1 cellular context compared by ENCODE assay signal in genomic region chr20:62182469-62183425, GRCh38.
TF ChIP-seq lines count a peak whose summit lies in the region.

Gene MTG2, plus strand, starts transcription at chr20:62183028. Its CDS starts 10,393 bp downstream, at chr20:62193421.

TF ChIP-seq in HepG2, 621 proteins besides CTCF, POLR2A, EP300 and RAD21 (continued from another document and continues in another):
- TF ChIP-seq LBX2 (CRISPR knock-in tag; IDR thresholded peaks at IDR 0.05; ENCODE audit: borderline replicate concordance) = no peak; the same call in none of the 2 replicates
- TF ChIP-seq SMAD1 (CRISPR knock-in tag; IDR thresholded peaks at IDR 0.05; ENCODE audit: borderline replicate concordance, low read depth) = peak; percentile 99; the same call in 1 of the 2 replicates
- TF ChIP-seq ZNF430 (CRISPR knock-in tag; IDR thresholded peaks at IDR 0.05) = peak; percentile 73; the same call in 1 of the 2 replicates
- peak; percentile 98 for TF ChIP-seq ZC3H13 (CRISPR knock-in tag; IDR thresholded peaks at IDR 0.05)
- no peak for TF ChIP-seq MAFG (CRISPR knock-in tag; IDR thresholded peaks at IDR 0.05)
- TF ChIP-seq MTA1 (CRISPR knock-in tag; IDR thresholded peaks at IDR 0.05; ENCODE audit: borderline replicate concordance) = peak; percentile 98
- peak; percentile 99 for TF ChIP-seq ZNF547 (CRISPR knock-in tag; IDR thresholded peaks at IDR 0.05)
- no peak for TF ChIP-seq KAT2B (IDR thresholded peaks at IDR 0.05; ENCODE audit: borderline replicate concordance, low read depth, low read length)
- TF ChIP-seq ZBTB1 (CRISPR knock-in tag; IDR thresholded peaks at IDR 0.05; ENCODE audit: borderline replicate concordance) = no peak
- peak; percentile 74 for TF ChIP-seq ZNF629 (CRISPR knock-in tag; conservative IDR thresholded peaks at IDR 0.05)
- TF ChIP-seq ZNF234 (CRISPR knock-in tag; conservative IDR thresholded peaks at IDR 0.05) = peak; percentile 99
- TF ChIP-seq MBD4 (IDR thresholded peaks at IDR 0.05; ENCODE audit: borderline replicate concordance, low read length) = no peak
- peak; percentile 22; the same call in 1 of the 2 replicates for TF ChIP-seq RERE (CRISPR knock-in tag; IDR thresholded peaks at IDR 0.05; ENCODE audit: low read depth)
- TF ChIP-seq ZNF773 (CRISPR knock-in tag; IDR thresholded peaks at IDR 0.05; ENCODE audit: borderline replicate concordance) = peak; percentile 93; the same call in 1 of the 2 replicates
- 0 out of 2 replicates have a peak, but pooled peaks have one; percentile 45 for TF ChIP-seq ADNP (CRISPR knock-in tag; IDR thresholded peaks at IDR 0.05)
- TF ChIP-seq IKZF5 (CRISPR knock-in tag; IDR thresholded peaks at IDR 0.05) = peak; percentile 97
- peak; percentile 82 for TF ChIP-seq SRF (IDR thresholded peaks at IDR 0.05; ENCODE audit: low read depth, low read length)
- TF ChIP-seq MXD4 (CRISPR knock-in tag; IDR thresholded peaks at IDR 0.05) = peak; percentile 97
- 0 out of 2 replicates have a peak, but pooled peaks have one; percentile 30 for TF ChIP-seq ZNF550 (CRISPR knock-in tag; IDR thresholded peaks at IDR 0.05; ENCODE audit: borderline replicate concordance)
- peak; percentile 94 for TF ChIP-seq MED1 (CRISPR knock-in tag; IDR thresholded peaks at IDR 0.05)
- no peak for TF ChIP-seq RFX5 (IDR thresholded peaks at IDR 0.05; ENCODE audit: low read depth, low read length)
- TF ChIP-seq ZSCAN22 (CRISPR knock-in tag; IDR thresholded peaks at IDR 0.05) = peak; percentile 74; the same call in 1 of the 2 replicates
- TF ChIP-seq SP1 (IDR thresholded peaks at IDR 0.05) = no peak
- peak; percentile 57; the same call in 1 of the 2 replicates for TF ChIP-seq SP1 (CRISPR knock-in tag; IDR thresholded peaks at IDR 0.05)
- 0 out of 2 replicates have a peak, but pooled peaks have one; percentile 45 for TF ChIP-seq GPN1 (CRISPR knock-in tag; IDR thresholded peaks at IDR 0.05; ENCODE audit: borderline replicate concordance)
- peak; percentile 96 for TF ChIP-seq TMF1 (CRISPR knock-in tag; IDR thresholded peaks at IDR 0.05; ENCODE audit: low read depth)
- TF ChIP-seq KLF6 (CRISPR knock-in tag; IDR thresholded peaks at IDR 0.05) = peak; percentile 97
- peak; percentile 97; the same call in 1 of the 2 replicates for TF ChIP-seq ZNF780A (CRISPR knock-in tag; IDR thresholded peaks at IDR 0.05)
- no peak; the same call in none of the 2 replicates for TF ChIP-seq CREBL2 (CRISPR knock-in tag; IDR thresholded peaks at IDR 0.05; ENCODE audit: borderline replicate concordance)
- peak; percentile 74 for TF ChIP-seq BCL6 (CRISPR knock-in tag; IDR thresholded peaks at IDR 0.05)
- TF ChIP-seq ZNF34 (CRISPR knock-in tag; IDR thresholded peaks at IDR 0.05; ENCODE audit: borderline replicate concordance) = peak; percentile 87; the same call in 1 of the 2 replicates
- peak; percentile 98 for TF ChIP-seq ELF1 (CRISPR knock-in tag; IDR thresholded peaks at IDR 0.05)
- peak; percentile 70 for TF ChIP-seq ONECUT2 (CRISPR knock-in tag; IDR thresholded peaks at IDR 0.05)
- TF ChIP-seq GMEB2 (CRISPR knock-in tag; IDR thresholded peaks at IDR 0.05; ENCODE audit: low read depth) = peak; percentile 73; the same call in 1 of the 2 replicates
- no peak for TF ChIP-seq NFIC (IDR thresholded peaks at IDR 0.05; ENCODE audit: low read length)
- peak; percentile 100 for TF ChIP-seq ZNF501 (CRISPR knock-in tag; IDR thresholded peaks at IDR 0.05)
- TF ChIP-seq ZNF607 (CRISPR knock-in tag; IDR thresholded peaks at IDR 0.05; ENCODE audit: borderline replicate concordance) = peak; percentile 99
- TF ChIP-seq ZNF101 (CRISPR knock-in tag; IDR thresholded peaks at IDR 0.05; ENCODE audit: borderline replicate concordance, low read depth) = peak; percentile 53; the same call in 1 of the 2 replicates
- TF ChIP-seq DBP (CRISPR knock-in tag; IDR thresholded peaks at IDR 0.05; ENCODE audit: not compliant biosample characterization) = peak; percentile 97
- TF ChIP-seq PRDM15 (CRISPR knock-in tag; IDR thresholded peaks at IDR 0.05) = peak; percentile 86
- TF ChIP-seq ZNF274 (CRISPR knock-in tag; IDR thresholded peaks at IDR 0.05) = peak; percentile 97
- TF ChIP-seq ZNF329 (CRISPR knock-in tag; IDR thresholded peaks at IDR 0.05; ENCODE audit: low read depth) = no peak
- peak; percentile 94; the same call in 1 of the 2 replicates for TF ChIP-seq MEIS1 (CRISPR knock-in tag; IDR thresholded peaks at IDR 0.05; ENCODE audit: borderline replicate concordance)
- peak; percentile 51; the same call in 1 of the 2 replicates for TF ChIP-seq MATR3 (CRISPR knock-in tag; IDR thresholded peaks at IDR 0.05)
- peak; percentile 74; the same call in 1 of the 2 replicates for TF ChIP-seq SIN3B (IDR thresholded peaks at IDR 0.05; ENCODE audit: low read length)
- TF ChIP-seq SRSF4 (IDR thresholded peaks at IDR 0.05; ENCODE audit: low read depth, low read length, poor library complexity, severe bottlenecking) = peak; percentile 79
- peak; percentile 99 for TF ChIP-seq ZNF782 (CRISPR knock-in tag; IDR thresholded peaks at IDR 0.05; ENCODE audit: borderline replicate concordance)
- TF ChIP-seq ZNF841 (CRISPR knock-in tag; IDR thresholded peaks at IDR 0.05; ENCODE audit: borderline replicate concordance) = peak; percentile 94
- peak; percentile 99 for TF ChIP-seq ASH2L (IDR thresholded peaks at IDR 0.05; ENCODE audit: insufficient read length, low read depth, low read length)
- TF ChIP-seq FOXA1 (IDR thresholded peaks at IDR 0.05) = no peak
- peak; percentile 3; the same call in 1 of the 2 replicates for TF ChIP-seq FOXA1 (CRISPR knock-in tag; IDR thresholded peaks at IDR 0.05)
- 0 out of 2 replicates have a peak, but pooled peaks have one; percentile 14 for TF ChIP-seq RELA (CRISPR knock-in tag; IDR thresholded peaks at IDR 0.05)
- peak; percentile 94; the same call in 1 of the 2 replicates for TF ChIP-seq SNAI1 (CRISPR knock-in tag; IDR thresholded peaks at IDR 0.05; ENCODE audit: borderline replicate concordance)
- TF ChIP-seq CENPBD1 (CRISPR knock-in tag; IDR thresholded peaks at IDR 0.05; ENCODE audit: borderline replicate concordance, low read depth) = no peak; the same call in 1 of the 2 replicates
- TF ChIP-seq JUND (CRISPR knock-in tag; IDR thresholded peaks at IDR 0.05) = peak; percentile 86
- peak; percentile 97 for TF ChIP-seq PHF8 (CRISPR knock-in tag; IDR thresholded peaks at IDR 0.05)
- TF ChIP-seq MXI1 (IDR thresholded peaks at IDR 0.05; ENCODE audit: borderline replicate concordance, low read depth, low read length) = peak; percentile 95; the same call in 1 of the 3 replicates
- TF ChIP-seq PHF21A (CRISPR knock-in tag; IDR thresholded peaks at IDR 0.05) = peak; percentile 71
- peak; percentile 95; the same call in 1 of the 2 replicates for TF ChIP-seq HOXA9 (CRISPR knock-in tag; IDR thresholded peaks at IDR 0.05; ENCODE audit: borderline replicate concordance)
- TF ChIP-seq HOXD1 (CRISPR knock-in tag; IDR thresholded peaks at IDR 0.05) = peak; percentile 98
- peak; percentile 90 for TF ChIP-seq ZMAT3 (CRISPR knock-in tag; conservative IDR thresholded peaks at IDR 0.05)
- peak; percentile 92 for TF ChIP-seq DRAP1 (CRISPR knock-in tag; IDR thresholded peaks at IDR 0.05)
